In genomic region chr20:32132911-32133549, GRCh38 we compare ENCODE assay signal across 14 cellular contexts.
A peak's percentile ranks its signal among the peaks of the same experiment; 100 is the strongest.
DNase-seq lines count a peak whose midpoint lies in the region; ATAC-seq, FAIRE-seq and TF ChIP-seq lines count a peak whose summit lies in the region.
"Had no signal": no experiment of that assay in that cellular context is flagged by ENCODE, and none has a peak within 500 bp of the region (broad histone marks: within the 10 kb centered on the region; RNA-seq: fewer than 3 reads in every experiment).

No MANE protein-coding gene starts in this region.

- ATAC-seq in GM18505 (IDR thresholded peaks at IDR 0.05; ENCODE audit: unreplicated experiment) (peak; percentile 59), GM19467 (IDR thresholded peaks at IDR 0.05; ENCODE audit: unreplicated experiment) (peak; percentile 82), HG02885 (IDR thresholded peaks at IDR 0.05; ENCODE audit: poor library complexity, unreplicated experiment) (peak; percentile 97), HG03575 (IDR thresholded peaks at IDR 0.05; ENCODE audit: extremely low read depth, insufficient number of reproducible peaks, low FRiP score, unreplicated experiment) (peak; percentile 85)
- ATAC-seq: left lung had no signal

- peak; percentile 40 for TF ChIP-seq POLR2A in GM18505 (IDR thresholded peaks at IDR 0.05; ENCODE audit: borderline replicate concordance, extremely low read depth, insufficient read depth, insufficient read length)

- DNase-seq in urothelium cell line (ENCODE audit: low spot score) (no peak), NCI-H128 (lab: John Stamatoyannopoulos, UW; ENCODE audit: unreplicated experiment) (no peak), superior temporal gyrus (ENCODE audit: extremely low spot score) (no peak)
- no peak for DNase-seq in central memory CD4-positive, alpha-beta T cell
- DNase-seq: activated CD8-positive, alpha-beta memory T cell treated with anti-CD3 and anti-CD28 coated beads, Interleukin-2, amount 50 U/mL, for 4 hours; aorta; H9; KBM-7; left lung; NCI-H1930 had no signal

- FAIRE-seq in urothelium cell line (lab: Jason Lieb, UNC) = no peak
